Comparison of ENCODE assay signal across 14 cellular contexts in genomic region chr15:70799667-70800450, GRCh38. TPM values are rescaled to one million over a fixed set of nuclear protein-coding genes. Genes with fewer than 3 reads are reported as not detected.
DNase-seq lines count a peak whose midpoint lies in the region; ATAC-seq, FAIRE-seq and TF ChIP-seq lines count a peak whose summit lies in the region.
"Had no signal": no experiment of that assay in that cellular context is flagged by ENCODE, and none has a peak within 500 bp of the region (broad histone marks: within the 10 kb centered on the region; RNA-seq: fewer than 3 reads in every experiment).

No MANE protein-coding gene starts in this region.

- ATAC-seq in heart right ventricle (peak; percentile 72 to 88 (median 78)), gastrocnemius medialis (peak; percentile 72), GM19324 (IDR thresholded peaks at IDR 0.05; ENCODE audit: low FRiP score, unreplicated experiment) (no peak), GM19463 (IDR thresholded peaks at IDR 0.05; ENCODE audit: unreplicated experiment) (no peak)
- no peak for ATAC-seq in natural killer cell treated with Interleukin-12 subunit alpha and Interleukin-12 subunit beta and Interleukin-15 and Interleukin-18, amount 100 ng/mL, for 72 hours
- ATAC-seq: naive thymus-derived CD8-positive, alpha-beta T cell; stimulated activated naive B cell treated with anti-CD40 and anti-IgM and Interleukin-4, amounts not matched to agents 10 μg/mL and 1 μg/mL and 100 μg/mL, for 72 hours; T-helper 17 cell had no signal

- FAIRE-seq in GM12891 (lab: Jason Lieb, UNC), result no peak
- FAIRE-seq: H54 had no signal

- no peaks in the 10 kb centered on the region for H3K36me3 Mint-ChIP-seq in natural killer cell treated with Interleukin-12 subunit alpha and Interleukin-12 subunit beta and Interleukin-15 and Interleukin-18, amount 100 ng/mL, for 72 hours
- H3K36me3 Mint-ChIP-seq: naive thymus-derived CD8-positive, alpha-beta T cell; stimulated activated naive B cell treated with anti-CD40 and anti-IgM and Interleukin-4, amounts not matched to agents 10 μg/mL and 1 μg/mL and 100 μg/mL, for 72 hours had no signal

- 80 to 83% methylated on average over 9 of the region's 9 CpGs for WGBS in heart right ventricle, 2 donors

- no peaks in the 10 kb centered on the region for H3K27me3 ChIP-seq in heart right ventricle
- no peaks in the 10 kb centered on the region for H3K27me3 ChIP-seq in gastrocnemius medialis
- H3K27me3 ChIP-seq: adrenal gland had no signal

- H3K27ac ChIP-seq in heart right ventricle (peak overlapping the region; percentile 6 to 78 (median 62)), gastrocnemius medialis (peak overlapping the region in 3 of 4 donors; percentile 3 to 19 (median 7))

- no peaks in the 10 kb centered on the region for H3K4me1 Mint-ChIP-seq in natural killer cell treated with Interleukin-12 subunit alpha and Interleukin-12 subunit beta and Interleukin-15 and Interleukin-18, amount 100 ng/mL, for 72 hours (ENCODE audit: low read depth in 2 of 2)
- H3K4me1 Mint-ChIP-seq: naive thymus-derived CD8-positive, alpha-beta T cell; stimulated activated naive B cell treated with anti-CD40 and anti-IgM and Interleukin-4, amounts not matched to agents 10 μg/mL and 1 μg/mL and 100 μg/mL, for 72 hours; T-helper 17 cell had no signal

- DNase-seq in Daoy (ENCODE audit: low read depth), result peak; percentile 60
- peak; percentile 72 for DNase-seq in amniotic stem cell (lab: John Stamatoyannopoulos, UW)
- peak in 1 of 2 donors; percentile 35 for DNase-seq in heart right ventricle
- peak in 1 of 2 donors; percentile 30 for DNase-seq in gastrocnemius medialis
- no peak for DNase-seq in GM12891 (ENCODE audit: insufficient read length, low spot score)
- DNase-seq in natural killer cell treated with Interleukin-12 subunit alpha and Interleukin-12 subunit beta and Interleukin-15 and Interleukin-18, amount 100 ng/mL, for 72 hours (ENCODE audit: low spot score), result no peak
- DNase-seq: naive thymus-derived CD8-positive, alpha-beta T cell; NCI-H1048; stimulated activated naive B cell treated with anti-CD40 and anti-IgM and Interleukin-4, amounts not matched to agents 10 μg/mL and 1 μg/mL and 100 μg/mL, for 72 hours; T-helper 17 cell had no signal

- in situ Hi-C loops in gastrocnemius medialis (cut with MboI; ENCODE audit: low sequenced_read_pairs in 4 of 4), result no loop called here

- no peak overlapping the region for H3K27ac Mint-ChIP-seq in natural killer cell treated with Interleukin-12 subunit alpha and Interleukin-12 subunit beta and Interleukin-15 and Interleukin-18, amount 100 ng/mL, for 72 hours
- H3K27ac Mint-ChIP-seq: naive thymus-derived CD8-positive, alpha-beta T cell; stimulated activated naive B cell treated with anti-CD40 and anti-IgM and Interleukin-4, amounts not matched to agents 10 μg/mL and 1 μg/mL and 100 μg/mL, for 72 hours; T-helper 17 cell had no signal

- H3K9me3 ChIP-seq in heart right ventricle, result no peaks in the 10 kb centered on the region
- H3K9me3 ChIP-seq in gastrocnemius medialis, result no peaks in the 10 kb centered on the region
- H3K9me3 ChIP-seq: adrenal gland had no signal

- H3K4me3 ChIP-seq in heart right ventricle (no peak overlapping the region), gastrocnemius medialis (no peak overlapping the region)
- H3K4me3 ChIP-seq: adrenal gland had no signal

- intact Hi-C loops in heart right ventricle (cut with DNase I) (loop anchor here in 1 of 10 donors (2.0 kb wide), 1 partner anchor 37 kb away; the partner anchor contains the start of gene UACA), gastrocnemius medialis (cut with DNase I; ENCODE audit: low total_unique reads) (no loop called here)

- TF ChIP-seq CTCF in heart right ventricle (IDR thresholded peaks at IDR 0.05) (no peak), gastrocnemius medialis (IDR thresholded peaks at IDR 0.05 in 4 of 5, conservative IDR thresholded peaks at IDR 0.05 in 1 of 5) (no peak)

- no peak overlapping the region for H3K4me3 Mint-ChIP-seq in natural killer cell treated with Interleukin-12 subunit alpha and Interleukin-12 subunit beta and Interleukin-15 and Interleukin-18, amount 100 ng/mL, for 72 hours
- H3K4me3 Mint-ChIP-seq: naive thymus-derived CD8-positive, alpha-beta T cell; stimulated activated naive B cell treated with anti-CD40 and anti-IgM and Interleukin-4, amounts not matched to agents 10 μg/mL and 1 μg/mL and 100 μg/mL, for 72 hours; T-helper 17 cell had no signal

- TF ChIP-seq POLR2A in gastrocnemius medialis (IDR thresholded peaks at IDR 0.05) (no peak), GM12891 (IDR thresholded peaks at IDR 0.05; ENCODE audit: low read depth, low read length) (no peak)

- H3K4me1 ChIP-seq in heart right ventricle (peaks cover 0 to 34% (median 18%) of the 10 kb centered on the region in 9 donors), gastrocnemius medialis (peaks cover 9 to 10% of the 10 kb centered on the region in 2 donors)
- H3K4me1 ChIP-seq: adrenal gland had no signal

- H3K27me3 Mint-ChIP-seq in natural killer cell treated with Interleukin-12 subunit alpha and Interleukin-12 subunit beta and Interleukin-15 and Interleukin-18, amount 100 ng/mL, for 72 hours, result peaks cover 0 to 2% of the 10 kb centered on the region in 2 donors

- no peaks in the 10 kb centered on the region for H3K9me3 Mint-ChIP-seq in natural killer cell treated with Interleukin-12 subunit alpha and Interleukin-12 subunit beta and Interleukin-15 and Interleukin-18, amount 100 ng/mL, for 72 hours
- H3K9me3 Mint-ChIP-seq: naive thymus-derived CD8-positive, alpha-beta T cell; stimulated activated naive B cell treated with anti-CD40 and anti-IgM and Interleukin-4, amounts not matched to agents 10 μg/mL and 1 μg/mL and 100 μg/mL, for 72 hours had no signal

- no peaks in the 10 kb centered on the region for H3K36me3 ChIP-seq in heart right ventricle
- H3K36me3 ChIP-seq in gastrocnemius medialis, result no peaks in the 10 kb centered on the region
- H3K36me3 ChIP-seq: adrenal gland had no signal

TF ChIP-seq in GM12891, 5 proteins besides CTCF, POLR2A, EP300 and RAD21:
- TF ChIP-seq POU2F2 (IDR thresholded peaks at IDR 0.05; ENCODE audit: low read depth, low read length), result no peak
- TF ChIP-seq SPI1 (IDR thresholded peaks at IDR 0.05; ENCODE audit: low read depth, low read length), result no peak
- TF ChIP-seq PAX5 (IDR thresholded peaks at IDR 0.05; ENCODE audit: insufficient read depth, low read length, severe bottlenecking), result no peak
- no peak for TF ChIP-seq TAF1 (IDR thresholded peaks at IDR 0.05; ENCODE audit: low read depth, low read length)
- no peak for TF ChIP-seq POLR2AphosphoS5 (IDR thresholded peaks at IDR 0.05; ENCODE audit: low read depth, low read length)
TF ChIP-seq in GM12891: peak in this region for 0.

RNA-seq across cellular contexts. Expression of gene UACA, which starts 36.5 kb away (rescaled TPM):
- 16.0 and 19.6 TPM in 2 replicates for total RNA-seq in Daoy (2014; rRNA removed; shearing (Covaris generic))
- total RNA-seq in heart right ventricle (10 to 100 TPM; 38.4 to 60.3 (median 47.1) TPM), gastrocnemius medialis (100 to 1,000 TPM; 101 to 192 (median 127) TPM)
- polyA plus RNA-seq in heart right ventricle, result 10 to 100 TPM; 14.2 to 75.4 TPM
- 0.44 TPM for polyA plus RNA-seq in GM12891 (2012; ENCODE audit: low read depth, missing spikeins)
- total RNA-seq in natural killer cell treated with Interleukin-12 subunit alpha and Interleukin-12 subunit beta and Interleukin-15 and Interleukin-18, amount 100 ng/mL, for 72 hours, result 1 to 10 TPM; 2.5 to 3.6 TPM

RNA-seq across cellular contexts. Expression of gene LARP6, which starts 54.1 kb away (rescaled TPM):
- total RNA-seq in Daoy (2014; rRNA removed; shearing (Covaris generic)), result 8.2 and 42.2 TPM in 2 replicates
- 10 to 100 TPM; 23.3 to 86.2 (median 40.0) TPM for total RNA-seq in heart right ventricle
- 10 to 100 TPM; 22.8 to 34.8 TPM for polyA plus RNA-seq in heart right ventricle
- 10 to 100 TPM; 10.0 to 20.6 (median 13.9) TPM for total RNA-seq in gastrocnemius medialis
- polyA plus RNA-seq in GM12891 (2012; ENCODE audit: low read depth, missing spikeins), result 22.5 TPM
- total RNA-seq in natural killer cell treated with Interleukin-12 subunit alpha and Interleukin-12 subunit beta and Interleukin-15 and Interleukin-18, amount 100 ng/mL, for 72 hours, result not detected

Comparison
In these comparisons a context has a peak if more than half of its experiments do, and no peak if none do; other contexts are left out.
1. DNase-seq: peak in Daoy (single experiment) and amniotic stem cell (single experiment); none in GM12891 (single experiment) and natural killer cell treated with Interleukin-12 subunit alpha and Interleukin-12 subunit beta and Interleukin-15 and Interleukin-18, amount 100 ng/mL, for 72 hours (single experiment).
2. ATAC-seq: peak in heart right ventricle (8 of 8) and gastrocnemius medialis (2 of 2); none in GM19324 (single experiment), GM19463 (single experiment) and natural killer cell treated with Interleukin-12 subunit alpha and Interleukin-12 subunit beta and Interleukin-15 and Interleukin-18, amount 100 ng/mL, for 72 hours (0 of 2).